8 cellular contexts compared by ENCODE assay signal in genomic region chr6:30515967-30516753, GRCh38. TPM values are rescaled to one million over a fixed set of nuclear protein-coding genes. Genes with fewer than 3 reads are reported as not detected.
DNase-seq lines count a peak whose midpoint lies in the region; ATAC-seq lines count a peak whose summit lies in the region.

No MANE protein-coding gene starts in this region.

- H3K4me1 Mint-ChIP-seq in activated naive CD8-positive, alpha-beta T cell treated with anti-CD3 and anti-CD28 coated beads for 36 hours, result peaks cover 48% of the 10 kb centered on the region

- peak; percentile 70 for ATAC-seq in GM21447 (IDR thresholded peaks at IDR 0.05; ENCODE audit: unreplicated experiment)

- H3K9me3 Mint-ChIP-seq in activated naive CD8-positive, alpha-beta T cell treated with anti-CD3 and anti-CD28 coated beads for 36 hours, result peaks cover 21% of the 10 kb centered on the region

- H3K27ac Mint-ChIP-seq in activated naive CD8-positive, alpha-beta T cell treated with anti-CD3 and anti-CD28 coated beads for 36 hours, result peak overlapping the region; percentile 98

- no peaks in the 10 kb centered on the region for H3K27me3 Mint-ChIP-seq in activated naive CD8-positive, alpha-beta T cell treated with anti-CD3 and anti-CD28 coated beads for 36 hours

- peaks cover 31% of the 10 kb centered on the region for H3K36me3 Mint-ChIP-seq in activated naive CD8-positive, alpha-beta T cell treated with anti-CD3 and anti-CD28 coated beads for 36 hours

- peak overlapping the region; percentile 86 for H3K4me3 Mint-ChIP-seq in activated naive CD8-positive, alpha-beta T cell treated with anti-CD3 and anti-CD28 coated beads for 36 hours

- DNase-seq in DMS 273 treated with DMSO at 0.1 percent for 48 hours (lab: John Stamatoyannopoulos, UW) (peak; percentile 82), HuH-7.5 (ENCODE audit: low spot score) (peak; percentile 72), SKM-1 (lab: John Stamatoyannopoulos, UW; ENCODE audit: unreplicated experiment) (peak; percentile 99), glomerular visceral epithelial cell (ENCODE audit: extremely low spot score) (peak; percentile 90), nucleus accumbens (lab: John Stamatoyannopoulos, UW) (peak in 48 of 56 donors; percentile 1 to 82 (median 40)), superior temporal gyrus (ENCODE audit: extremely low spot score) (peak; percentile 61)
- peak; percentile 90 for DNase-seq in activated naive CD8-positive, alpha-beta T cell treated with anti-CD3 and anti-CD28 coated beads for 36 hours

RNA-seq across cellular contexts. Expression of gene HLA-E, which starts 26.9 kb away (rescaled TPM):
- total RNA-seq in activated naive CD8-positive, alpha-beta T cell treated with anti-CD3 and anti-CD28 coated beads for 36 hours, result 100 to 1,000 TPM; 481 to 482 TPM

RNA-seq across cellular contexts. Expression of gene GNL1, which starts 40.1 kb away (rescaled TPM):
- 100 to 1,000 TPM; 123 to 126 TPM for total RNA-seq in activated naive CD8-positive, alpha-beta T cell treated with anti-CD3 and anti-CD28 coated beads for 36 hours

RNA-seq across cellular contexts. Expression of gene PRR3, which starts 40.9 kb away (rescaled TPM):
- total RNA-seq in activated naive CD8-positive, alpha-beta T cell treated with anti-CD3 and anti-CD28 coated beads for 36 hours, result 10 to 100 TPM; 32.7 to 34.4 TPM

RNA-seq across cellular contexts. Expression of gene ABCF1, which starts 55.1 kb away (rescaled TPM):
- total RNA-seq in activated naive CD8-positive, alpha-beta T cell treated with anti-CD3 and anti-CD28 coated beads for 36 hours, result 100 to 1,000 TPM; 122 TPM

Comparison
In these comparisons a context has a peak if more than half of its experiments do, and no peak if none do; other contexts are left out.
1. Peak in every context shown above with its lines: DNase-seq and ATAC-seq.
2. DNase-seq: peak in every context shown above with its lines; median percentile 99 in SKM-1; 90 in activated naive CD8-positive, alpha-beta T cell treated with anti-CD3 and anti-CD28 coated beads for 36 hours; 90 in glomerular visceral epithelial cell; 82 in DMS 273 treated with DMSO at 0.1 percent for 48 hours; 72 in HuH-7.5; 61 in superior temporal gyrus; 40 in nucleus accumbens.